29 cellular contexts compared by ENCODE assay signal in the genomic region with DNA sequence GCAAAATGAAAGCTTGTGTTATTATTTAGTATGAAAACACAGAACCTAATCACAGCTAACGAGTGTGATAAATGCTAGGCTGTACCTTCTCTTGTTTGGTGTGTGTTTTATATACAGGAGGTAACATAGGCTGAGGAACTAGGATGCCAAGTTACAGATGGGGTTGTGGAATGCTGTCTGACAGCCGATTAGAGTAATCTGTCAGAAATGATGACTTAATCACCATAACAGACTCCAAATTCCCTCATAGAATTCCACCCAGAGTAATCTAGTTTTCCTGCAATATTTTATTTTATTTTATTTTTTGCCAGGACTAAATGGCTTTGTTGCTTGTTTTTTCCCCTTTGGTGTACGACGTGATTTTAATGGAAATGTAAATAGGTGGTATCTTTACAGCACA.
DNase-seq lines count a peak whose midpoint lies in the region; ATAC-seq, FAIRE-seq and TF ChIP-seq lines count a peak whose summit lies in the region.
"Had no signal": no experiment of that assay in that cellular context is flagged by ENCODE, and none has a peak within 500 bp of the region (broad histone marks: within the 10 kb centered on the region; RNA-seq: fewer than 3 reads in every experiment).

No MANE protein-coding gene starts in this region.

- no peaks in the 10 kb centered on the region for H3K36me3 ChIP-seq in neural cell (ENCODE audit: insufficient read depth, low read length)
- H3K36me3 ChIP-seq: cardiac muscle cell, gastroesophageal sphincter, SJSA1 had no signal

- intact Hi-C loops in activated CD4-positive, alpha-beta T cell treated with anti-CD3 and anti-CD28 coated beads, Interleukin-2, amount 10 ng/mL, durations not matched to agents 24 days and 14 days (cut with micrococcal nuclease) = no loop called here

- peak; percentile 86 for TF ChIP-seq EP300 in neural cell (conservative IDR thresholded peaks at IDR 0.05; ENCODE audit: poor library complexity, severe bottlenecking)

- H3K4me1 Mint-ChIP-seq in activated CD4-positive, alpha-beta T cell treated with anti-CD3 and anti-CD28 coated beads, Interleukin-2, amount 10 ng/mL, durations not matched to agents 24 days and 14 days = peaks cover 79% of the 10 kb centered on the region
- peaks cover 83 to 91% of the 10 kb centered on the region in 2 donors for H3K4me1 Mint-ChIP-seq in effector memory CD8-positive, alpha-beta T cell (ENCODE audit: low read depth in 2 of 2)

- H3K79me2 ChIP-seq in neural cell (replicated peaks; ENCODE audit: insufficient read depth, low read length) = peaks cover 16% of the 10 kb centered on the region

- no peaks in the 10 kb centered on the region for H3F3A ChIP-seq in neural cell (ENCODE audit: insufficient read depth, low read length, poor library complexity, severe bottlenecking)

- H3K4me2 ChIP-seq in neural cell (ENCODE audit: low read length) = peak overlapping the region; percentile 25

- peaks cover 45% of the 10 kb centered on the region for H3K36me3 Mint-ChIP-seq in activated CD4-positive, alpha-beta T cell treated with anti-CD3 and anti-CD28 coated beads, Interleukin-2, amount 10 ng/mL, durations not matched to agents 24 days and 14 days (ENCODE audit: low read depth)
- peaks cover 69% of the 10 kb centered on the region for H3K36me3 Mint-ChIP-seq in effector memory CD8-positive, alpha-beta T cell (ENCODE audit: insufficient read depth)

- H3K4me3 ChIP-seq in neural cell (ENCODE audit: low read length) = peak overlapping the region; percentile 32
- H3K4me3 ChIP-seq: cardiac muscle cell, gastroesophageal sphincter, SJSA1, tibial nerve had no signal

- no peak overlapping the region for H3K4me3 Mint-ChIP-seq in activated CD4-positive, alpha-beta T cell treated with anti-CD3 and anti-CD28 coated beads, Interleukin-2, amount 10 ng/mL, durations not matched to agents 24 days and 14 days
- peak overlapping the region; percentile 29 to 49 for H3K4me3 Mint-ChIP-seq in effector memory CD8-positive, alpha-beta T cell

- no peaks in the 10 kb centered on the region for H3K27me3 Mint-ChIP-seq in activated CD4-positive, alpha-beta T cell treated with anti-CD3 and anti-CD28 coated beads, Interleukin-2, amount 10 ng/mL, durations not matched to agents 24 days and 14 days
- no peaks in the 10 kb centered on the region for H3K27me3 Mint-ChIP-seq in effector memory CD8-positive, alpha-beta T cell

- H3K9ac ChIP-seq in neural cell (ENCODE audit: low read length) = peak overlapping the region; percentile 24

- TF ChIP-seq POLR2A in GM12892 (IDR thresholded peaks at IDR 0.05; ENCODE audit: low read depth, low read length) = no peak

- no peaks in the 10 kb centered on the region for H3K9me2 ChIP-seq in neural cell (ENCODE audit: insufficient read depth, low read length)

- H3K27ac Mint-ChIP-seq in activated CD4-positive, alpha-beta T cell treated with anti-CD3 and anti-CD28 coated beads, Interleukin-2, amount 10 ng/mL, durations not matched to agents 24 days and 14 days = peak overlapping the region; percentile 34
- H3K27ac Mint-ChIP-seq in effector memory CD8-positive, alpha-beta T cell = peak overlapping the region in 1 of 2 donors; percentile 70

- no peaks in the 10 kb centered on the region for H3K9me3 Mint-ChIP-seq in activated CD4-positive, alpha-beta T cell treated with anti-CD3 and anti-CD28 coated beads, Interleukin-2, amount 10 ng/mL, durations not matched to agents 24 days and 14 days
- no peaks in the 10 kb centered on the region for H3K9me3 Mint-ChIP-seq in effector memory CD8-positive, alpha-beta T cell

- peak overlapping the region; percentile 80 for H3K27ac ChIP-seq in neural cell (ENCODE audit: low read length)
- H3K27ac ChIP-seq: cardiac muscle cell, gastroesophageal sphincter, SJSA1, tibial nerve had no signal

- peak; percentile 30 for FAIRE-seq in GM12892 (lab: Jason Lieb, UNC)
- FAIRE-seq: GM18507 had no signal

- no peak for DNase-seq in activated CD4-positive, alpha-beta T cell treated with anti-CD3 and anti-CD28 coated beads, Interleukin-2, amount 10 ng/mL, durations not matched to agents 24 days and 14 days
- DNase-seq in activated CD4-positive, alpha-beta T cell treated with anti-CD3 and anti-CD28 coated beads for 4 hours = no peak
- DNase-seq in GM12892 (ENCODE audit: insufficient read length) = no peak
- no peak for DNase-seq in effector memory CD8-positive, alpha-beta T cell
- DNase-seq in KG1 (lab: John Stamatoyannopoulos, UW) = no peak
- DNase-seq: activated CD4-positive, CD25-positive, alpha-beta regulatory T cell; activated naive CD4-positive, alpha-beta T cell treated with anti-CD3 and anti-CD28 coated beads, Interleukin-2, amount 50 U/mL, for 16 hours; activated T-cell treated with anti-CD3 and anti-CD28 coated beads, Interleukin-2, amount 50 U/mL, for 48 hours; anterior cingulate cortex; cortex of kidney; DMS79; GDM1; hippocampal formation; KBM-7; left cardiac atrium; NCI-H1417 treated with DMSO at 0.1 percent for 48 hours; NCI-H2081 treated with DMSO at 0.1 percent for 48 hours; NCI-H345; NCI-H748 treated with DMSO at 0.1 percent for 48 hours had no signal

- no peak for TF ChIP-seq CTCF in neural cell (IDR thresholded peaks at IDR 0.05; ENCODE audit: poor library complexity, severe bottlenecking)

- no peaks in the 10 kb centered on the region for H4K20me1 ChIP-seq in neural cell (ENCODE audit: insufficient read depth)

- TF ChIP-seq RAD21 in neural cell (conservative IDR thresholded peaks at IDR 0.05) = no peak

- no peak overlapping the region for H2AFZ ChIP-seq in neural cell (ENCODE audit: low read depth, low read length)

- no peaks in the 10 kb centered on the region for H3K9me3 ChIP-seq in neural cell (ENCODE audit: low read length)
- H3K9me3 ChIP-seq: gastroesophageal sphincter, SJSA1, tibial nerve had no signal

- ATAC-seq in effector memory CD8-positive, alpha-beta T cell (replicated peaks) = no peak
- ATAC-seq in GM19395 (IDR thresholded peaks at IDR 0.05; ENCODE audit: unreplicated experiment) = no peak
- no peak for ATAC-seq in HG02759 (IDR thresholded peaks at IDR 0.05; ENCODE audit: unreplicated experiment)
- ATAC-seq: esophagus mucosa, gastroesophageal sphincter, HCT116 had no signal

- H3K27me3 ChIP-seq in neural cell (ENCODE audit: insufficient read depth, low read depth, low read length) = no peaks in the 10 kb centered on the region
- H3K27me3 ChIP-seq: cardiac muscle cell, gastroesophageal sphincter, tibial nerve had no signal

TF ChIP-seq in neural cell, 6 proteins besides CTCF, POLR2A, EP300 and RAD21:
- no peak for TF ChIP-seq SMC3 (conservative IDR thresholded peaks at IDR 0.05; ENCODE audit: poor library complexity)
- no peak for TF ChIP-seq POLR2AphosphoS5 (IDR thresholded peaks at IDR 0.05)
- no peak for TF ChIP-seq MXI1 (conservative IDR thresholded peaks at IDR 0.05; ENCODE audit: poor library complexity, severe bottlenecking)
- TF ChIP-seq REST (IDR thresholded peaks at IDR 0.05; ENCODE audit: borderline replicate concordance) = peak; percentile 98
TF ChIP-seq in neural cell: peak in this region for 1.
